8 cellular contexts compared by ENCODE assay signal in genomic region chr10:103763374-103764202, GRCh38.
DNase-seq lines count a peak whose midpoint lies in the region; ATAC-seq and TF ChIP-seq lines count a peak whose summit lies in the region.

No MANE protein-coding gene starts in this region.

- no peak overlapping the region for H3K9ac ChIP-seq in mucosa of rectum (ENCODE audit: low read depth in 1 of 2, low read length in 2 of 2)

- H3K36me3 ChIP-seq in mucosa of rectum (ENCODE audit: control insufficient read depth in 2 of 2, insufficient read depth in 2 of 2, low read length in 2 of 2) (peaks cover 12 to 33% of the 10 kb centered on the region in 2 donors), prostate gland (no peaks in the 10 kb centered on the region)

- peaks cover 15 to 26% of the 10 kb centered on the region in 2 donors for H3K4me1 ChIP-seq in mucosa of rectum (ENCODE audit: control insufficient read depth in 2 of 2, insufficient read depth in 2 of 2, low read length in 2 of 2)
- H3K4me1 ChIP-seq in prostate gland (replicated peaks), result no peaks in the 10 kb centered on the region

- H3K27ac ChIP-seq in mucosa of rectum (ENCODE audit: low read depth in 2 of 2, low read length in 2 of 2), result peak overlapping the region; percentile 4 to 43
- H3K27ac ChIP-seq in prostate gland, result no peak overlapping the region

- DNase-seq in GDM1 (lab: John Stamatoyannopoulos, UW) (peak; percentile 82), prostate gland (ENCODE audit: low spot score) (no peak)
- DNase-seq in Jurkat, Clone E6-1 (ENCODE audit: low read depth, low spot score), result peak; percentile 71
- DNase-seq in activated T-cell treated with anti-CD3 and anti-CD28 coated beads, Interleukin-2, amount 50 U/mL, for 72 hours, result no peak
- DNase-seq in effector CD8-positive, alpha-beta T cell (lab: John Stamatoyannopoulos, UW), result no peak

- TF ChIP-seq CTCF in prostate gland (IDR thresholded peaks at IDR 0.05), result no peak

- H3K36me3 Mint-ChIP-seq in activated T-cell treated with anti-CD3 and anti-CD28 coated beads, Interleukin-2, amount 50 U/mL, for 72 hours (ENCODE audit: insufficient read depth in 2 of 2), result no peaks in the 10 kb centered on the region

- peaks cover 59% of the 10 kb centered on the region for H3K4me1 Mint-ChIP-seq in activated T-cell treated with anti-CD3 and anti-CD28 coated beads, Interleukin-2, amount 50 U/mL, for 72 hours (ENCODE audit: low read depth)

- H3K9me3 ChIP-seq in mucosa of rectum (ENCODE audit: control insufficient read depth in 2 of 2, low read length in 2 of 2) (no peaks in the 10 kb centered on the region), prostate gland (no peaks in the 10 kb centered on the region)

- no peak for ATAC-seq in activated T-cell treated with anti-CD3 and anti-CD28 coated beads, Interleukin-2, amount 50 U/mL, for 72 hours (replicated peaks in 1 of 2)
- ATAC-seq in HG03460 (IDR thresholded peaks at IDR 0.05; ENCODE audit: unreplicated experiment) (no peak), esophagus mucosa (no peak)

- peak overlapping the region; percentile 4 for H3K27ac Mint-ChIP-seq in activated T-cell treated with anti-CD3 and anti-CD28 coated beads, Interleukin-2, amount 50 U/mL, for 72 hours

- intact Hi-C loops in prostate gland (cut with DNase I), result no loop called here

- H3K4me3 Mint-ChIP-seq in activated T-cell treated with anti-CD3 and anti-CD28 coated beads, Interleukin-2, amount 50 U/mL, for 72 hours, result peak overlapping the region; percentile 28 to 50

- H3K27me3 ChIP-seq in mucosa of rectum (ENCODE audit: control insufficient read depth in 2 of 2, insufficient read depth in 2 of 2, low read length in 2 of 2) (no peaks in the 10 kb centered on the region), prostate gland (replicated peaks; ENCODE audit: insufficient read depth) (no peaks in the 10 kb centered on the region)

- WGBS in prostate gland, result 84% methylated on average over 7 of the region's 7 CpGs

- peak overlapping the region; percentile 34 for H3K4me3 ChIP-seq in Jurkat, Clone E6-1 (ENCODE audit: low read length)
- H3K4me3 ChIP-seq in mucosa of rectum (ENCODE audit: low read length in 2 of 2) (no peak overlapping the region), prostate gland (no peak overlapping the region)

- H3K27me3 Mint-ChIP-seq in activated T-cell treated with anti-CD3 and anti-CD28 coated beads, Interleukin-2, amount 50 U/mL, for 72 hours (ENCODE audit: low read depth), result no peaks in the 10 kb centered on the region

- no peak for TF ChIP-seq POLR2A in prostate gland (IDR thresholded peaks at IDR 0.05)

- no peaks in the 10 kb centered on the region for H3K9me3 Mint-ChIP-seq in activated T-cell treated with anti-CD3 and anti-CD28 coated beads, Interleukin-2, amount 50 U/mL, for 72 hours

Comparison
In these comparisons a context has a peak if more than half of its experiments do, and no peak if none do; other contexts are left out.
1. DNase-seq: peak in GDM1 (single experiment) and Jurkat, Clone E6-1 (single experiment); none in activated T-cell treated with anti-CD3 and anti-CD28 coated beads, Interleukin-2, amount 50 U/mL, for 72 hours (0 of 2), effector CD8-positive, alpha-beta T cell (single experiment) and prostate gland (single experiment).
2. H3K27ac ChIP-seq: peak in mucosa of rectum (2 of 2); none in prostate gland (0 of 2).